In genomic region chr11:82776377-82776776, GRCh38 we compare ENCODE assay signal across 21 cellular contexts. TPM values are rescaled to one million over a fixed set of nuclear protein-coding genes. Genes with fewer than 3 reads are reported as not detected.
A peak's percentile ranks its signal among the peaks of the same experiment; 100 is the strongest.
DNase-seq lines count a peak whose midpoint lies in the region; ATAC-seq and TF ChIP-seq lines count a peak whose summit lies in the region.
"Had no signal": no experiment of that assay in that cellular context is flagged by ENCODE, and none has a peak within 500 bp of the region (broad histone marks: within the 10 kb centered on the region; RNA-seq: fewer than 3 reads in every experiment).

No MANE protein-coding gene starts in this region.

- H3K9me3 Mint-ChIP-seq in mesothelial cell of epicardium: peaks cover 30% of the 10 kb centered on the region
- H3K9me3 Mint-ChIP-seq: activated naive CD4-positive, alpha-beta T cell treated with anti-CD3 and anti-CD28 coated beads, Interleukin-2, amount 10 ng/mL, durations not matched to agents 7 days and 5 days had no signal

- H3K27ac Mint-ChIP-seq in mesothelial cell of epicardium: no peak overlapping the region
- H3K27ac Mint-ChIP-seq: activated naive CD4-positive, alpha-beta T cell treated with anti-CD3 and anti-CD28 coated beads, Interleukin-2, amount 10 ng/mL, durations not matched to agents 7 days and 5 days; activated T-helper 1 cell treated with anti-CD3 and anti-CD28 coated beads, Interleukin-12 subunit alpha, Interleukin-12 subunit beta, Interleukin-2, Interleukin-4 antibody, amounts not matched to agents 30 ng/mL and 10 ng/mL and 1 ng/mL, durations not matched to agents 14 hours and 24 hours and 36 hours; CD4-positive, CD25-positive, alpha-beta regulatory T cell; immature natural killer cell; natural killer cell treated with Interleukin-12 subunit alpha and Interleukin-12 subunit beta and Interleukin-15 and Interleukin-18, amount 100 ng/mL, for 72 hours had no signal

- H3K4me3 ChIP-seq in PC-3 (ENCODE audit: low read length) (no peak overlapping the region), choroid plexus epithelial cell (ENCODE audit: low read depth, low read length) (no peak overlapping the region)
- H3K4me3 ChIP-seq: gastroesophageal sphincter, left lung, tibial nerve had no signal

- no peaks in the 10 kb centered on the region for H3K9me2 ChIP-seq in PC-3 (replicated peaks; ENCODE audit: low read length)

- no peak overlapping the region for H3K27ac ChIP-seq in PC-3 (ENCODE audit: low read length)
- H3K27ac ChIP-seq: 22Rv1, gastroesophageal sphincter, left lung, tibial nerve had no signal

- peaks cover 13% of the 10 kb centered on the region; the same call in 1 of the 2 replicates for H3K4me1 ChIP-seq in PC-3 (ENCODE audit: insufficient read depth, low read length)
- H3K4me1 ChIP-seq: gastroesophageal sphincter, left lung, tibial nerve had no signal

- H3K79me2 ChIP-seq in PC-3 (ENCODE audit: low read length): no peaks in the 10 kb centered on the region

- peak; percentile 22 for ATAC-seq in PC-3
- ATAC-seq: gastroesophageal sphincter had no signal

- no peaks in the 10 kb centered on the region for H3K36me3 Mint-ChIP-seq in mesothelial cell of epicardium
- H3K36me3 Mint-ChIP-seq: activated naive CD4-positive, alpha-beta T cell treated with anti-CD3 and anti-CD28 coated beads, Interleukin-2, amount 10 ng/mL, durations not matched to agents 7 days and 5 days; CD4-positive, CD25-positive, alpha-beta regulatory T cell had no signal

- no peaks in the 10 kb centered on the region for H3K36me3 ChIP-seq in PC-3 (ENCODE audit: low read depth, low read length)
- H3K36me3 ChIP-seq: gastroesophageal sphincter, left lung, tibial nerve had no signal

- peak overlapping the region; percentile 51; the same call in 1 of the 2 replicates for H2AFZ ChIP-seq in PC-3 (ENCODE audit: low read length)

- peak; percentile 39 for DNase-seq in NCI-H146 (lab: John Stamatoyannopoulos, UW)
- DNase-seq in NCI-H146 treated with DMSO at 0.1 percent for 48 hours (lab: John Stamatoyannopoulos, UW; ENCODE audit: unreplicated experiment): no peak
- peak; percentile 63 for DNase-seq in PC-3
- DNase-seq in choroid plexus epithelial cell (ENCODE audit: low read depth): peak; percentile 4
- peak; percentile 18 for DNase-seq in renal cortical epithelial cell (ENCODE audit: low read depth)
- DNase-seq in AG08395 (ENCODE audit: low spot score): no peak
- no peak for DNase-seq in mesothelial cell of epicardium (ENCODE audit: low spot score in 2 of 2, unreplicated experiment in 2 of 2)
- no peak for DNase-seq in OCI-M2 (lab: John Stamatoyannopoulos, UW; ENCODE audit: unreplicated experiment)
- DNase-seq: activated CD4-positive, alpha-beta T cell treated with anti-CD3 and anti-CD28 coated beads, Interleukin-2, amount 50 U/mL, for 4 hours; immature natural killer cell; left lung; midbrain; NCI-H1436 treated with DMSO at 0.1 percent for 48 hours had no signal

- no peaks in the 10 kb centered on the region for H3K4me1 Mint-ChIP-seq in mesothelial cell of epicardium
- H3K4me1 Mint-ChIP-seq: activated naive CD4-positive, alpha-beta T cell treated with anti-CD3 and anti-CD28 coated beads, Interleukin-2, amount 10 ng/mL, durations not matched to agents 7 days and 5 days; CD4-positive, CD25-positive, alpha-beta regulatory T cell; immature natural killer cell had no signal

- peaks cover 15% of the 10 kb centered on the region for H3K27me3 Mint-ChIP-seq in mesothelial cell of epicardium (ENCODE audit: low read depth)
- H3K27me3 Mint-ChIP-seq: CD4-positive, CD25-positive, alpha-beta regulatory T cell had no signal

- no peak overlapping the region for H3K4me2 ChIP-seq in PC-3 (ENCODE audit: low read length)

- H3K4me3 Mint-ChIP-seq in mesothelial cell of epicardium: no peak overlapping the region
- H3K4me3 Mint-ChIP-seq: activated naive CD4-positive, alpha-beta T cell treated with anti-CD3 and anti-CD28 coated beads, Interleukin-2, amount 10 ng/mL, durations not matched to agents 7 days and 5 days; activated T-helper 1 cell treated with anti-CD3 and anti-CD28 coated beads, Interleukin-12 subunit alpha, Interleukin-12 subunit beta, Interleukin-2, Interleukin-4 antibody, amounts not matched to agents 30 ng/mL and 10 ng/mL and 1 ng/mL, durations not matched to agents 14 hours and 24 hours and 36 hours; CD4-positive, CD25-positive, alpha-beta regulatory T cell; immature natural killer cell; natural killer cell treated with Interleukin-12 subunit alpha and Interleukin-12 subunit beta and Interleukin-15 and Interleukin-18, amount 100 ng/mL, for 72 hours had no signal

- intact Hi-C loops in PC-3 (cut with micrococcal nuclease): no loop called here

- H3K27me3 ChIP-seq in PC-3 (ENCODE audit: low read length): no peaks in the 10 kb centered on the region
- H3K27me3 ChIP-seq: gastroesophageal sphincter, left lung, tibial nerve had no signal

- H4K20me1 ChIP-seq in PC-3 (ENCODE audit: low read length): no peaks in the 10 kb centered on the region

- H3K9ac ChIP-seq in PC-3 (ENCODE audit: low read length): no peak overlapping the region

- CTCF ChIA-PET in PC-3 (lab: Charles Lee): interaction anchor here (0.6 to 1.5 kb wide), 7 partner anchors 9 to 517 kb away, joined by 3 to 13 read pairs (median 4); partner anchors contain the start of gene PCF11

- H3K9me3 ChIP-seq in PC-3 (ENCODE audit: low read length): no peaks in the 10 kb centered on the region

- no TSS peak for BruUV-seq in PC-3 (replicated peaks; lab: Mats Ljungman, UMichigan)

- POLR2A ChIA-PET in PC-3 (lab: Charles Lee; ENCODE audit: unreplicated experiment): no interaction called here

- H3F3A ChIP-seq in PC-3 (ENCODE audit: low read length, unreplicated experiment): no peaks in the 10 kb centered on the region

- TF ChIP-seq CTCF in PC-3 (conservative IDR thresholded peaks at IDR 0.05; ENCODE audit: low read depth, low read length) (no peak), choroid plexus epithelial cell (conservative IDR thresholded peaks at IDR 0.05; ENCODE audit: low read depth, low read length) (no peak), mesothelial cell of epicardium (IDR thresholded peaks at IDR 0.05; ENCODE audit: unreplicated experiment) (no peak)

RNA-seq across cellular contexts. Expression of gene FAM181B, which starts 42.7 kb away (rescaled TPM):
- total RNA-seq in PC-3 (2014; rRNA removed) (0.23 TPM in 1 of 2 replicates, not detected in the other), renal cortical epithelial cell (0.10 TPM in 1 of 2 replicates, not detected in the other), mesothelial cell of epicardium (0.40 to 0.47 TPM (median 0.47 TPM) in 3 replicates)
- total RNA-seq: activated T-helper 1 cell treated with anti-CD3 and anti-CD28 coated beads, Interleukin-12 subunit alpha, Interleukin-12 subunit beta, Interleukin-2, Interleukin-4 antibody, amounts not matched to agents 30 ng/mL and 10 ng/mL and 1 ng/mL, durations not matched to agents 14 hours and 24 hours and 36 hours; CD4-positive, CD25-positive, alpha-beta regulatory T cell; left lung; natural killer cell treated with Interleukin-12 subunit alpha and Interleukin-12 subunit beta and Interleukin-15 and Interleukin-18, amount 100 ng/mL, for 72 hours; NCI-H460 had no signal

Comparison
In these comparisons a context has a peak if more than half of its experiments do, and no peak if none do; other contexts are left out.
1. DNase-seq: peak in NCI-H146 (single experiment), PC-3 (single experiment), choroid plexus epithelial cell (single experiment) and renal cortical epithelial cell (single experiment); none in NCI-H146 treated with DMSO at 0.1 percent for 48 hours (single experiment), AG08395 (single experiment), mesothelial cell of epicardium (0 of 2) and OCI-M2 (single experiment).